15 cellular contexts compared by ENCODE assay signal in the genomic region with DNA sequence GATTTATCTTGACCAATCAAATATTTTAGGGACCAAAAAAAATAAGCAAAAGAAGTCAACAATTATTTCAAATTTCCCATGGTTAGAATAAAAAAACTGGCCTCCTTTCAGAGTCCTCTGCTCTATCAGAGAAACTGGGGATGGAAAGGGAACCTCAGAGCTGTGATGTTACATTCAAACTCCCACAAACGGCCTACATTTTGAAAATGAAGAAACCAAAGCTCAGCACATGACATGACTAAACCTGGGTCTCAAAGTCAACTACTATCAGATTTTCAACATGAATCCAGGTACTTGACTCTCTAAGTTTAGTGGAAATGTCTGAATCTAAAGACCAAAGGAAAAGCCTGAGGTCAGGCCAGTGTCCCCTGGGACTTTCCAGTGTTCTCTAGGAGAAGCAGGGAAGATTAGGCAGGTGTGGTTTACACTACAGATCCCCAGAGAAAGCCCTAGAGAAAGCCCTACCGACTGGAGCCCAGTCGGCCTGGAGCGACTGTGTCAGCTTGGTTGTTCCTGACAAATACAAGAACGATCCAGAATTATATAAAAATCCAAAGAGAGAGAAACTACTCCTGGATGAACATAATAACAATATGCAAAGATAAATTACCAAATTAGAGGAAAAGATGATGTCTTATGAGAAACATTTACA. TPM values are rescaled to one million over a fixed set of nuclear protein-coding genes. Genes with fewer than 3 reads are reported as not detected.
DNase-seq lines count a peak whose midpoint lies in the region; ATAC-seq and TF ChIP-seq lines count a peak whose summit lies in the region.
"Had no signal": no experiment of that assay in that cellular context is flagged by ENCODE, and none has a peak within 500 bp of the region (broad histone marks: within the 10 kb centered on the region; RNA-seq: fewer than 3 reads in every experiment).

No MANE protein-coding gene starts in this region.

- H3K27ac ChIP-seq in right atrium auricular region (peak overlapping the region in 1 of 2 donors; percentile 29), RWPE1 (no peak overlapping the region)

- H3K4me3 ChIP-seq in right atrium auricular region: no peak overlapping the region
- H3K4me3 ChIP-seq: lung had no signal

- peaks cover 68% of the 10 kb centered on the region for H3K4me1 Mint-ChIP-seq in activated naive CD8-positive, alpha-beta T cell treated with anti-CD3 and anti-CD28 coated beads, Interleukin-2, amount 50 U/mL, for 24 hours
- peaks cover 36 to 68% of the 10 kb centered on the region in 2 donors for H3K4me1 Mint-ChIP-seq in stimulated activated naive B cell treated with anti-CD40 and anti-IgM and Interleukin-4, amounts not matched to agents 10 μg/mL and 1 μg/mL and 100 μg/mL, for 72 hours

- H3K4me3 Mint-ChIP-seq in activated naive CD8-positive, alpha-beta T cell treated with anti-CD3 and anti-CD28 coated beads, Interleukin-2, amount 50 U/mL, for 24 hours: no peak overlapping the region
- H3K4me3 Mint-ChIP-seq in stimulated activated naive B cell treated with anti-CD40 and anti-IgM and Interleukin-4, amounts not matched to agents 10 μg/mL and 1 μg/mL and 100 μg/mL, for 72 hours: no peak overlapping the region
- H3K4me3 Mint-ChIP-seq: activated T-cell treated with anti-CD3 and anti-CD28 coated beads, Interleukin-2, amount 50 U/mL, for 4 hours; nephron had no signal

- H3K9me3 ChIP-seq in right atrium auricular region: no peaks in the 10 kb centered on the region

- ATAC-seq in left ventricle myocardium superior (peak; percentile 27), HG03175 (IDR thresholded peaks at IDR 0.05; ENCODE audit: unreplicated experiment) (no peak)
- ATAC-seq in activated naive CD8-positive, alpha-beta T cell treated with anti-CD3 and anti-CD28 coated beads, Interleukin-2, amount 50 U/mL, for 24 hours: no peak
- ATAC-seq in stimulated activated naive B cell treated with anti-CD40 and anti-IgM and Interleukin-4, amounts not matched to agents 10 μg/mL and 1 μg/mL and 100 μg/mL, for 72 hours (replicated peaks): no peak
- ATAC-seq: activated T-cell treated with anti-CD3 and anti-CD28 coated beads, Interleukin-2, amount 50 U/mL, for 4 hours had no signal

- H3K27me3 ChIP-seq in right atrium auricular region: no peaks in the 10 kb centered on the region

- DNase-seq in left ventricle myocardium superior: no peak
- DNase-seq in right atrium auricular region (ENCODE audit: low spot score): no peak
- peak; percentile 60 to 66 for DNase-seq in NCI-H1930 (lab: John Stamatoyannopoulos, UW)
- no peak for DNase-seq in activated naive CD8-positive, alpha-beta T cell treated with anti-CD3 and anti-CD28 coated beads, Interleukin-2, amount 50 U/mL, for 24 hours
- no peak for DNase-seq in stimulated activated naive B cell treated with anti-CD40 and anti-IgM and Interleukin-4, amounts not matched to agents 10 μg/mL and 1 μg/mL and 100 μg/mL, for 72 hours
- no peak for DNase-seq in RWPE1 (ENCODE audit: low spot score)
- DNase-seq in cortex of kidney (lab: John Stamatoyannopoulos, UW): no peak
- DNase-seq: activated T-cell treated with anti-CD3 and anti-CD28 coated beads, Interleukin-2, amount 50 U/mL, for 4 hours; amygdala; GOT3; NCI-H2081 treated with DMSO at 0.1 percent for 48 hours; SHP77 treated with DMSO at 0.1 percent for 48 hours had no signal

- peaks cover 12% of the 10 kb centered on the region for H3K36me3 Mint-ChIP-seq in activated naive CD8-positive, alpha-beta T cell treated with anti-CD3 and anti-CD28 coated beads, Interleukin-2, amount 50 U/mL, for 24 hours (ENCODE audit: low read depth)
- peaks cover 7 to 14% of the 10 kb centered on the region in 2 donors for H3K36me3 Mint-ChIP-seq in stimulated activated naive B cell treated with anti-CD40 and anti-IgM and Interleukin-4, amounts not matched to agents 10 μg/mL and 1 μg/mL and 100 μg/mL, for 72 hours

- POLR2A ChIA-PET in RWPE1 (lab: Yijun Ruan, JAX; ENCODE audit: low non-redundant PET): no interaction called here

- no peaks in the 10 kb centered on the region for H3K36me3 ChIP-seq in right atrium auricular region

- H3K27me3 Mint-ChIP-seq in activated naive CD8-positive, alpha-beta T cell treated with anti-CD3 and anti-CD28 coated beads, Interleukin-2, amount 50 U/mL, for 24 hours: no peaks in the 10 kb centered on the region
- H3K27me3 Mint-ChIP-seq in stimulated activated naive B cell treated with anti-CD40 and anti-IgM and Interleukin-4, amounts not matched to agents 10 μg/mL and 1 μg/mL and 100 μg/mL, for 72 hours: no peaks in the 10 kb centered on the region

- peaks cover 0 to 28% of the 10 kb centered on the region in 2 donors for H3K4me1 ChIP-seq in right atrium auricular region

- TF ChIP-seq CTCF in right atrium auricular region (IDR thresholded peaks at IDR 0.05) (no peak), RWPE1 (conservative IDR thresholded peaks at IDR 0.05; ENCODE audit: low read depth) (no peak)

- peaks cover 5% of the 10 kb centered on the region for H3K9me3 Mint-ChIP-seq in activated naive CD8-positive, alpha-beta T cell treated with anti-CD3 and anti-CD28 coated beads, Interleukin-2, amount 50 U/mL, for 24 hours
- H3K9me3 Mint-ChIP-seq in stimulated activated naive B cell treated with anti-CD40 and anti-IgM and Interleukin-4, amounts not matched to agents 10 μg/mL and 1 μg/mL and 100 μg/mL, for 72 hours: peaks cover 0 to 1% of the 10 kb centered on the region in 2 donors
- H3K9me3 Mint-ChIP-seq: nephron had no signal

- CTCF ChIA-PET in RWPE1 (lab: Yijun Ruan, JAX): no interaction called here

- intact Hi-C loops in left ventricle myocardium superior (cut with micrococcal nuclease): no loop called here

- peak overlapping the region; percentile 65 for H3K27ac Mint-ChIP-seq in activated naive CD8-positive, alpha-beta T cell treated with anti-CD3 and anti-CD28 coated beads, Interleukin-2, amount 50 U/mL, for 24 hours
- peak overlapping the region; percentile 14 for H3K27ac Mint-ChIP-seq in stimulated activated naive B cell treated with anti-CD40 and anti-IgM and Interleukin-4, amounts not matched to agents 10 μg/mL and 1 μg/mL and 100 μg/mL, for 72 hours
- H3K27ac Mint-ChIP-seq: nephron had no signal

RNA-seq across cellular contexts. Expression of gene JAK1, which starts 24.8 kb away (rescaled TPM):
- 95.7 TPM for total RNA-seq in left ventricle myocardium superior
- 100 to 1,000 TPM in 1 of 2 donors, 10 to 100 TPM in 1; 90.3 to 122 TPM for total RNA-seq in right atrium auricular region

Comparison
In these comparisons a context has a peak if more than half of its experiments do, and no peak if none do; other contexts are left out.
1. DNase-seq: peak in NCI-H1930 (2 of 2); none in left ventricle myocardium superior (single experiment), right atrium auricular region (single experiment), activated naive CD8-positive, alpha-beta T cell treated with anti-CD3 and anti-CD28 coated beads, Interleukin-2, amount 50 U/mL, for 24 hours (single experiment), stimulated activated naive B cell treated with anti-CD40 and anti-IgM and Interleukin-4, amounts not matched to agents 10 μg/mL and 1 μg/mL and 100 μg/mL, for 72 hours (single experiment), RWPE1 (single experiment) and cortex of kidney (single experiment).